In genomic region chr13:28267495-28267894, GRCh38 we compare ENCODE assay signal across 20 cellular contexts.
A peak's percentile ranks its signal among the peaks of the same experiment; 100 is the strongest.
DNase-seq lines count a peak whose midpoint lies in the region; ATAC-seq, FAIRE-seq and TF ChIP-seq lines count a peak whose summit lies in the region.
"Had no signal": no experiment of that assay in that cellular context is flagged by ENCODE, and none has a peak within 500 bp of the region (broad histone marks: within the 10 kb centered on the region; RNA-seq: fewer than 3 reads in every experiment).

No MANE protein-coding gene starts in this region.

- no peaks in the 10 kb centered on the region for H3K27me3 ChIP-seq in BLaER1
- H3K27me3 ChIP-seq: BE2C, SJCRH30 had no signal

- peak overlapping the region; percentile 97 for H3K27ac ChIP-seq in BLaER1
- no peak overlapping the region for H3K27ac ChIP-seq in substantia nigra (ENCODE audit: low read depth, low read length, poor library complexity, severe bottlenecking)
- H3K27ac ChIP-seq: SJCRH30 had no signal

- H3K4me3 Mint-ChIP-seq in activated T-helper 17 cell treated with anti-CD3 and anti-CD28 coated beads, Interleukin-2, amount 50 U/mL, for 72 hours, result no peak overlapping the region
- H3K4me3 Mint-ChIP-seq in naive B cell, result peak overlapping the region in 3 of 8 donors; percentile 17 to 45 (median 37)
- no peak overlapping the region for H3K4me3 Mint-ChIP-seq in WTC11
- H3K4me3 Mint-ChIP-seq: CD4-positive, alpha-beta memory T cell had no signal

- peaks cover 90% of the 10 kb centered on the region for H3K36me3 Mint-ChIP-seq in activated T-helper 17 cell treated with anti-CD3 and anti-CD28 coated beads, Interleukin-2, amount 50 U/mL, for 72 hours (ENCODE audit: low read depth)
- H3K36me3 Mint-ChIP-seq in naive B cell (peaks cover 34 to 36% of the 10 kb centered on the region in 2 donors), WTC11 (peaks cover 25% of the 10 kb centered on the region)

- DNase-seq in GM12891 (ENCODE audit: insufficient read length, low spot score) (no peak), naive B cell (no peak), NCI-H2029 (lab: John Stamatoyannopoulos, UW) (no peak), WTC11 (ENCODE audit: low spot score) (no peak), NCI-H1105 treated with DMSO at 0.1 percent for 48 hours (lab: John Stamatoyannopoulos, UW) (no peak), substantia nigra (lab: John Stamatoyannopoulos, UW) (no peak)
- DNase-seq: BE2C; CD4-positive, alpha-beta memory T cell; DMS53; KG1; MV-4-11; NCI-H1417 treated with DMSO at 0.1 percent for 48 hours; NCI-H187 treated with DMSO at 0.1 percent for 48 hours; NCI-H345; NCI-H524 treated with DMSO at 0.1 percent for 48 hours; SJCRH30 had no signal

- H3K27me3 Mint-ChIP-seq in activated T-helper 17 cell treated with anti-CD3 and anti-CD28 coated beads, Interleukin-2, amount 50 U/mL, for 72 hours, result no peaks in the 10 kb centered on the region
- H3K27me3 Mint-ChIP-seq in naive B cell (no peaks in the 10 kb centered on the region), WTC11 (ENCODE audit: low read depth) (no peaks in the 10 kb centered on the region)
- H3K27me3 Mint-ChIP-seq: CD4-positive, alpha-beta memory T cell had no signal

- H3K9me3 ChIP-seq in BLaER1, result peaks cover 51% of the 10 kb centered on the region
- H3K9me3 ChIP-seq: BE2C, HAP-1, SJCRH30 had no signal

- H3K9ac ChIP-seq in BLaER1, result peak overlapping the region; percentile 40; the same call in 1 of the 2 replicates

- peak overlapping the region; percentile 42 for H3K4me2 ChIP-seq in BLaER1

- H3K4me1 ChIP-seq in BLaER1, result peaks cover 48% of the 10 kb centered on the region
- H3K4me1 ChIP-seq: BE2C, HAP-1, SJCRH30 had no signal

- H3K36me3 ChIP-seq in BLaER1, result peaks cover 70% of the 10 kb centered on the region

- no peaks in the 10 kb centered on the region for H4K20me1 ChIP-seq in BLaER1

- peak overlapping the region; percentile 39 for H3K4me3 ChIP-seq in BLaER1
- H3K4me3 ChIP-seq: HAP-1, SJCRH30 had no signal

- no peak overlapping the region for H3K27ac Mint-ChIP-seq in activated T-helper 17 cell treated with anti-CD3 and anti-CD28 coated beads, Interleukin-2, amount 50 U/mL, for 72 hours
- H3K27ac Mint-ChIP-seq in naive B cell (peak overlapping the region in 4 of 6 donors; percentile 7 to 80 (median 54)), WTC11 (no peak overlapping the region; the same call in 1 of the 2 replicates)

- H3K4me1 Mint-ChIP-seq in activated T-helper 17 cell treated with anti-CD3 and anti-CD28 coated beads, Interleukin-2, amount 50 U/mL, for 72 hours, result peaks cover 11% of the 10 kb centered on the region
- H3K4me1 Mint-ChIP-seq in naive B cell, result peaks cover 16 to 29% (median 22%) of the 10 kb centered on the region in 3 donors
- no peaks in the 10 kb centered on the region for H3K4me1 Mint-ChIP-seq in WTC11

- no peaks in the 10 kb centered on the region for H3K9me3 Mint-ChIP-seq in activated T-helper 17 cell treated with anti-CD3 and anti-CD28 coated beads, Interleukin-2, amount 50 U/mL, for 72 hours
- peaks cover 2 to 20% (median 12%) of the 10 kb centered on the region in 7 donors for H3K9me3 Mint-ChIP-seq in naive B cell
- H3K9me3 Mint-ChIP-seq in WTC11, result no peaks in the 10 kb centered on the region
- H3K9me3 Mint-ChIP-seq: CD4-positive, alpha-beta memory T cell had no signal

- no peak for TF ChIP-seq CTCF in WTC11 (IDR thresholded peaks at IDR 0.05)

- CTCF ChIA-PET in WTC11 (lab: Charles Lee), result no interaction called here

- peak; percentile 35 for FAIRE-seq in GM12891 (lab: Jason Lieb, UNC)

- ATAC-seq in activated T-helper 17 cell treated with anti-CD3 and anti-CD28 coated beads, Interleukin-2, amount 50 U/mL, for 72 hours (replicated peaks), result peak; percentile 41
- ATAC-seq in naive B cell (ENCODE audit: low read depth in 2 of 2), result no peak
- no peak for ATAC-seq in WTC11
- ATAC-seq: Panc1 had no signal

- no peak for TF ChIP-seq POLR2A in GM12891 (IDR thresholded peaks at IDR 0.05; ENCODE audit: low read depth, low read length)

- POLR2A ChIA-PET in WTC11 (lab: Charles Lee), result no interaction called here

TF ChIP-seq in GM12891, 5 proteins besides CTCF, POLR2A, EP300 and RAD21:
- TF ChIP-seq SPI1 (IDR thresholded peaks at IDR 0.05; ENCODE audit: low read depth, low read length), result no peak
- no peak for TF ChIP-seq POLR2AphosphoS5 (IDR thresholded peaks at IDR 0.05; ENCODE audit: low read depth, low read length)
- TF ChIP-seq POU2F2 (IDR thresholded peaks at IDR 0.05; ENCODE audit: low read depth, low read length), result no peak
- TF ChIP-seq TAF1 (IDR thresholded peaks at IDR 0.05; ENCODE audit: low read depth, low read length), result no peak
- TF ChIP-seq PAX5 (IDR thresholded peaks at IDR 0.05; ENCODE audit: insufficient read depth, low read length, severe bottlenecking), result no peak

TF ChIP-seq in WTC11, 78 proteins besides CTCF, POLR2A, EP300 and RAD21:
- TF ChIP-seq, protein P1, sequence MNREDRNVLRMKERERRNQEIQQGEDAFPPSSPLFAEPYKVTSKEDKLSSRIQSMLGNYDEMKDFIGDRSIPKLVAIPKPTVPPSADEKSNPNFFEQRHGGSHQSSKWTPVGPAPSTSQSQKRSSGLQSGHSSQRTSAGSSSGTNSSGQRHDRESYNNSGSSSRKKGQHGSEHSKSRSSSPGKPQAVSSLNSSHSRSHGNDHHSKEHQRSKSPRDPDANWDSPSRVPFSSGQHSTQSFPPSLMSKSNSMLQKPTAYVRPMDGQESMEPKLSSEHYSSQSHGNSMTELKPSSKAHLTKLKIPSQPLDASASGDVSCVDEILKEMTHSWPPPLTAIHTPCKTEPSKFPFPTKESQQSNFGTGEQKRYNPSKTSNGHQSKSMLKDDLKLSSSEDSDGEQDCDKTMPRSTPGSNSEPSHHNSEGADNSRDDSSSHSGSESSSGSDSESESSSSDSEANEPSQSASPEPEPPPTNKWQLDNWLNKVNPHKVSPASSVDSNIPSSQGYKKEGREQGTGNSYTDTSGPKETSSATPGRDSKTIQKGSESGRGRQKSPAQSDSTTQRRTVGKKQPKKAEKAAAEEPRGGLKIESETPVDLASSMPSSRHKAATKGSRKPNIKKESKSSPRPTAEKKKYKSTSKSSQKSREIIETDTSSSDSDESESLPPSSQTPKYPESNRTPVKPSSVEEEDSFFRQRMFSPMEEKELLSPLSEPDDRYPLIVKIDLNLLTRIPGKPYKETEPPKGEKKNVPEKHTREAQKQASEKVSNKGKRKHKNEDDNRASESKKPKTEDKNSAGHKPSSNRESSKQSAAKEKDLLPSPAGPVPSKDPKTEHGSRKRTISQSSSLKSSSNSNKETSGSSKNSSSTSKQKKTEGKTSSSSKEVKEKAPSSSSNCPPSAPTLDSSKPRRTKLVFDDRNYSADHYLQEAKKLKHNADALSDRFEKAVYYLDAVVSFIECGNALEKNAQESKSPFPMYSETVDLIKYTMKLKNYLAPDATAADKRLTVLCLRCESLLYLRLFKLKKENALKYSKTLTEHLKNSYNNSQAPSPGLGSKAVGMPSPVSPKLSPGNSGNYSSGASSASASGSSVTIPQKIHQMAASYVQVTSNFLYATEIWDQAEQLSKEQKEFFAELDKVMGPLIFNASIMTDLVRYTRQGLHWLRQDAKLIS (CRISPR knock-in tag; IDR thresholded peaks at IDR 0.05; ENCODE audit: borderline replicate concordance), result no peak
- TF ChIP-seq FOXJ3 (CRISPR knock-in tag; IDR thresholded peaks at IDR 0.05; ENCODE audit: borderline replicate concordance) (no peak), ZNF423 (CRISPR knock-in tag; IDR thresholded peaks at IDR 0.05) (no peak), IRF2 (CRISPR knock-in tag; IDR thresholded peaks at IDR 0.05; ENCODE audit: borderline replicate concordance, low read depth) (no peak), GTF2I (CRISPR knock-in tag; conservative IDR thresholded peaks at IDR 0.05) (no peak), TEAD4 (CRISPR knock-in tag; IDR thresholded peaks at IDR 0.05) (no peak), JAZF1 (CRISPR knock-in tag; IDR thresholded peaks at IDR 0.05) (no peak), OVOL2 (CRISPR knock-in tag; IDR thresholded peaks at IDR 0.05; ENCODE audit: borderline replicate concordance) (no peak), NFYB (CRISPR knock-in tag; conservative IDR thresholded peaks at IDR 0.05; ENCODE audit: low read depth) (no peak), E2F5 (CRISPR knock-in tag; IDR thresholded peaks at IDR 0.05) (no peak), FOXK1 (CRISPR knock-in tag; IDR thresholded peaks at IDR 0.05) (no peak), SMAD3 (CRISPR knock-in tag; IDR thresholded peaks at IDR 0.05; ENCODE audit: borderline replicate concordance) (no peak), ZNF138 (CRISPR knock-in tag; conservative IDR thresholded peaks at IDR 0.05) (no peak)

Comparison
In these comparisons a context has a peak if more than half of its experiments do, and no peak if none do; other contexts are left out.
1. H3K27ac Mint-ChIP-seq: peak in naive B cell (4 of 6); none in activated T-helper 17 cell treated with anti-CD3 and anti-CD28 coated beads, Interleukin-2, amount 50 U/mL, for 72 hours (single experiment) and WTC11 (single experiment).